ENCODE assay signal across 14 cellular contexts in the genomic region with DNA sequence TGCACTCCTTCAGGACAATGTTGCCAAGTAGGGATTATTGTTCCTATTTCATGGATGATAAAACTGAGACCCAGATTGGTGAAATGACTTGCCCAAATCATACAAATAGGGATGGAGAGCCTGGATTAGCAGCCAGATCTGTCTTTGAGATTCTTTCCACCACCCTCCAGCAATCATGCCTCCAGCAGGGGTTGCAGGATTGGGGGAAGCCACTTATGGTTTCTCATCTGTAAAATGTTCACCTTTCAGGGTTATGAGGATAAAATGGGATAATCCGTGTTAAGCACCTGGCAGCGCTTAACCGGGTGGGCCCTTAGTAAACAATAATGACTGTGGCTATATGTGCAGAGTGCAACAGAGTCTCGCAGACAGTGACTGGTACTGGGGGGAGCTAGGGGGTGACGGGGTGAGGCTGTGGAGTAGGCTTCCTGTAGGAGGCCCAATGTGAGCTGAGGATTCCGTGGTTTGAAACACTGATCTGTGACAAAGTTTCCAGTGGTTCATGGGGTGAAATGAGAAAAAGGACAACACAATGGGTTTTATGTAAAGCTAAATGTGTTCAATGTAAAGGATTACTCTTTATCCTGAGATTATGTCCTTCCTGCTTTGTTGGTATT. TPM values are rescaled to one million over a fixed set of nuclear protein-coding genes. Genes with fewer than 3 reads are reported as not detected.
DNase-seq lines count a peak whose midpoint lies in the region; ATAC-seq and TF ChIP-seq lines count a peak whose summit lies in the region.
"Had no signal": no experiment of that assay in that cellular context is flagged by ENCODE, and none has a peak within 500 bp of the region (broad histone marks: within the 10 kb centered on the region; RNA-seq: fewer than 3 reads in every experiment).

No MANE protein-coding gene starts in this region.

- POLR2A ChIA-PET in activated CD4-positive, alpha-beta memory T cell treated with anti-CD3 and anti-CD28 coated beads, Interleukin-2, amount 10 ng/mL, durations not matched to agents 7 days and 5 days (lab: Charles Lee) = no interaction called here
- POLR2A ChIA-PET in RWPE1 (lab: Yijun Ruan, JAX; ENCODE audit: low non-redundant PET) = no interaction called here

- no peaks in the 10 kb centered on the region for H3K36me3 Mint-ChIP-seq in activated CD4-positive, alpha-beta memory T cell treated with anti-CD3 and anti-CD28 coated beads, Interleukin-2, amount 10 ng/mL, durations not matched to agents 7 days and 5 days (ENCODE audit: low read depth)
- H3K36me3 Mint-ChIP-seq: CD4-positive, CD25-positive, alpha-beta regulatory T cell had no signal

- CTCF ChIA-PET in activated CD4-positive, alpha-beta memory T cell treated with anti-CD3 and anti-CD28 coated beads, Interleukin-2, amount 10 ng/mL, durations not matched to agents 7 days and 5 days (lab: Charles Lee) = no interaction called here
- CTCF ChIA-PET in RWPE1 (lab: Yijun Ruan, JAX) = no interaction called here

- H3K27ac ChIP-seq in WERI-Rb-1 (peak overlapping the region; percentile 93), RWPE1 (no peak overlapping the region)
- H3K27ac ChIP-seq: BLaER1 treated with 17β-estradiol and CSF1 and Interleukin-3, amounts not matched to agents 10 nM and 100 nM had no signal

- no peak overlapping the region for H3K4me3 Mint-ChIP-seq in activated CD4-positive, alpha-beta memory T cell treated with anti-CD3 and anti-CD28 coated beads, Interleukin-2, amount 10 ng/mL, durations not matched to agents 7 days and 5 days
- H3K4me3 Mint-ChIP-seq: CD4-positive, CD25-positive, alpha-beta regulatory T cell had no signal

- ATAC-seq in omental fat pad (ENCODE audit: low FRiP score) = peak; percentile 24

- TF ChIP-seq CTCF in WERI-Rb-1 (IDR thresholded peaks at IDR 0.05; ENCODE audit: low read depth, low read length) = no peak
- TF ChIP-seq CTCF in omental fat pad (IDR thresholded peaks at IDR 0.05) = no peak
- TF ChIP-seq CTCF in RWPE1 (conservative IDR thresholded peaks at IDR 0.05; ENCODE audit: low read depth) = no peak

- DNase-seq in D341Med (ENCODE audit: low spot score) (peak; percentile 77), NCI-H524 (lab: John Stamatoyannopoulos, UW) (peak; percentile 80 to 94), WERI-Rb-1 (peak; percentile 90), omental fat pad (ENCODE audit: low spot score) (no peak), NCI-H2029 (lab: John Stamatoyannopoulos, UW) (no peak), RWPE1 (ENCODE audit: low spot score) (no peak)
- no peak for DNase-seq in activated CD4-positive, alpha-beta T cell treated with anti-CD3 and anti-CD28 coated beads for 48 hours
- DNase-seq in activated CD4-positive, alpha-beta memory T cell treated with anti-CD3 and anti-CD28 coated beads, Interleukin-2, amount 10 ng/mL, durations not matched to agents 7 days and 5 days = no peak
- DNase-seq: ACHN; CD4-positive, CD25-positive, alpha-beta regulatory T cell; DMS79; EL had no signal

- no peaks in the 10 kb centered on the region for H3K36me3 ChIP-seq in WERI-Rb-1
- H3K36me3 ChIP-seq: BLaER1 treated with 17β-estradiol and CSF1 and Interleukin-3, amounts not matched to agents 10 nM and 100 nM; HAP-1 had no signal

- H3K27me3 Mint-ChIP-seq in activated CD4-positive, alpha-beta memory T cell treated with anti-CD3 and anti-CD28 coated beads, Interleukin-2, amount 10 ng/mL, durations not matched to agents 7 days and 5 days = peaks cover 3% of the 10 kb centered on the region
- H3K27me3 Mint-ChIP-seq: CD4-positive, CD25-positive, alpha-beta regulatory T cell had no signal

- no peak overlapping the region for H3K27ac Mint-ChIP-seq in activated CD4-positive, alpha-beta memory T cell treated with anti-CD3 and anti-CD28 coated beads, Interleukin-2, amount 10 ng/mL, durations not matched to agents 7 days and 5 days
- H3K27ac Mint-ChIP-seq: CD4-positive, CD25-positive, alpha-beta regulatory T cell had no signal

- no peaks in the 10 kb centered on the region for H3K4me1 Mint-ChIP-seq in activated CD4-positive, alpha-beta memory T cell treated with anti-CD3 and anti-CD28 coated beads, Interleukin-2, amount 10 ng/mL, durations not matched to agents 7 days and 5 days
- H3K4me1 Mint-ChIP-seq: CD4-positive, CD25-positive, alpha-beta regulatory T cell had no signal

- no peaks in the 10 kb centered on the region for H3K9me3 Mint-ChIP-seq in activated CD4-positive, alpha-beta memory T cell treated with anti-CD3 and anti-CD28 coated beads, Interleukin-2, amount 10 ng/mL, durations not matched to agents 7 days and 5 days
- H3K9me3 Mint-ChIP-seq: CD4-positive, CD25-positive, alpha-beta regulatory T cell had no signal

- H3K9me3 ChIP-seq in WERI-Rb-1 (ENCODE audit: severe bottlenecking) = no peaks in the 10 kb centered on the region
- H3K9me3 ChIP-seq: BLaER1 treated with 17β-estradiol and CSF1 and Interleukin-3, amounts not matched to agents 10 nM and 100 nM; HAP-1 had no signal

- no peaks in the 10 kb centered on the region for H3K27me3 ChIP-seq in WERI-Rb-1 (ENCODE audit: insufficient read depth, low read depth, severe bottlenecking)
- H3K27me3 ChIP-seq: BLaER1 treated with 17β-estradiol and CSF1 and Interleukin-3, amounts not matched to agents 10 nM and 100 nM had no signal

- no peak overlapping the region for H3K4me3 ChIP-seq in WERI-Rb-1 (ENCODE audit: low read depth, low read length)
- H3K4me3 ChIP-seq: BLaER1 treated with 17β-estradiol and CSF1 and Interleukin-3, amounts not matched to agents 10 nM and 100 nM; HAP-1 had no signal

RNA-seq across cellular contexts. Expression of gene FOXO6, which starts 33.7 kb away (rescaled TPM):
- under 1 TPM in 3 of 4 donors, not detected in 1; 0.12 to 0.93 (median 0.31) TPM for total RNA-seq in omental fat pad
- total RNA-seq in activated CD4-positive, alpha-beta memory T cell treated with anti-CD3 and anti-CD28 coated beads, Interleukin-2, amount 10 ng/mL, durations not matched to agents 7 days and 5 days = under 1 TPM in 1 of 2 experiments, not detected in 1; 0.20 TPM

Comparison
In these comparisons a context has a peak if more than half of its experiments do, and no peak if none do; other contexts are left out.
1. DNase-seq: peak in D341Med (single experiment), NCI-H524 (2 of 2) and WERI-Rb-1 (single experiment); none in omental fat pad (single experiment), activated CD4-positive, alpha-beta T cell treated with anti-CD3 and anti-CD28 coated beads for 48 hours (single experiment), NCI-H2029 (single experiment), activated CD4-positive, alpha-beta memory T cell treated with anti-CD3 and anti-CD28 coated beads, Interleukin-2, amount 10 ng/mL, durations not matched to agents 7 days and 5 days (single experiment) and RWPE1 (single experiment).